8 cellular contexts compared by ENCODE assay signal in the genomic region with DNA sequence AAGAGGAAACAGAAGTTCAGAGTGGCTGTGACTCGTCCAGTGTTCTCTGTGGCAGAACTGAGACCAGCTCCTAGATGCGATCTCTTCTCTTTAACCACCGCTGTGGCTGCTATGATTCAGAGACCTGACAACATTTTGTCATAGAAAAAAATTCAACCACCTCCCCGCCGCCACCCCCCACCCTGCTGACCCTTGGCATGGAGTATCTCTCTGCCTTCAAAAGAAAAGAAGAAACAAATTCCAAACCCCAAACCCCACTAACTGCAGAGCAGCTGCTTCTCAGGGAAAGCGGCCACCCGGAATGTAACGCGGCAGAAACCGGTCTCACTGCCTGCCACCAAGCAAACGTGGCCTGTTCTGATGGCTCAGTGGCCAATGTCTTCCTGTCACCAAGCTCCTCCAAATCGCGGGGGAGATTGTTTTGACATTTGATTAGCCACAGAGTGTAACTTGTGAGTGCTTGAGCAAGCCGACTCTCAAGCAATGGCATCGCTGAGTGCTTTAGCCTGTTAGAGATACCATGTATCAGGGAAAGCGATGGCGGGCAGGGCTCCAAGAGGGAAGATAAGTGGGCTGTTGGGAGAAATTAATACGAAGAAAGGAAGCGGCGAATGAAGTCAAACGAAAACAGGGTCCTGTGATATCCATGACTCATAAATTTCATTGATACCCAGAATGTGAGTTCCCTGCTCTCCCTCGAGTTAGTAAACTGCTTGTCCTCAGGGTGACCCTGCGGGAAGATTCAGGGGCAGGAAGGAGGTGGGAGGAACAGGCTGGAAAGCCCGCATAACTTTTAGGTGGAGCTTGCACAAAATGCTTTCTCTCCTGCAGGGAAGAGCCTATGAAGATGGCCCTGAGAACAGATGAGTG. TPM values are rescaled to one million over a fixed set of nuclear protein-coding genes. Genes with fewer than 3 reads are reported as not detected.
DNase-seq lines count a peak whose midpoint lies in the region; ATAC-seq, FAIRE-seq and TF ChIP-seq lines count a peak whose summit lies in the region.

No MANE protein-coding gene starts in this region.

- TF ChIP-seq RAD21 in GM12878 (IDR thresholded peaks at IDR 0.05; ENCODE audit: insufficient read depth, low read depth, low read length) = no peak

- H3K27ac ChIP-seq in BLaER1 treated with 17β-estradiol and CSF1 and Interleukin-3, amounts not matched to agents 10 nM and 100 nM = peak overlapping the region in 2 of 11 experiments; percentile 33 to 48; a peak in 3 of 22 replicates
- H3K27ac ChIP-seq in GM12878 (ENCODE audit: control insufficient read depth, insufficient read depth) (no peak overlapping the region), WERI-Rb-1 (no peak overlapping the region)

- 0 out of 22 replicates have a peak, but pooled peaks cover 0 to 4% (median 0%) of the 10 kb centered on the region in 11 experiments for H3K9me3 ChIP-seq in BLaER1 treated with 17β-estradiol and CSF1 and Interleukin-3, amounts not matched to agents 10 nM and 100 nM (replicated peaks in 1 of 11)
- H3K9me3 ChIP-seq in GM12878 (replicated peaks; ENCODE audit: control insufficient read depth, insufficient read depth, low read length) (no peaks in the 10 kb centered on the region), WERI-Rb-1 (ENCODE audit: severe bottlenecking) (no peaks in the 10 kb centered on the region)

- no peak for TF ChIP-seq CTCF in GM12878 (IDR thresholded peaks at IDR 0.05 in 2 of 3, conservative IDR thresholded peaks at IDR 0.05 in 1 of 3; ENCODE audit: control insufficient read depth in 2 of 3, extremely low read depth in 1 of 3, insufficient read depth in 1 of 3, low read depth in 3 of 3, low read length in 3 of 3)
- no peak for TF ChIP-seq CTCF in WERI-Rb-1 (IDR thresholded peaks at IDR 0.05; ENCODE audit: low read depth, low read length)

- TF ChIP-seq POLR2A in GM12878 (IDR thresholded peaks at IDR 0.05; ENCODE audit: low read depth, low read length) = no peak

- peak; percentile 58 to 91 for DNase-seq in NOMO-1 (lab: John Stamatoyannopoulos, UW; ENCODE audit: unreplicated experiment in 2 of 2)
- DNase-seq in GM12878 (ENCODE audit: low read depth, low spot score) = no peak
- DNase-seq in non-pigmented ciliary epithelial cell (ENCODE audit: low read depth) = peak; percentile 86
- DNase-seq in hippocampal formation (lab: John Stamatoyannopoulos, UW) = no peak
- DNase-seq in epidermal melanocyte (ENCODE audit: insufficient read length, low spot score) = no peak
- no peak for DNase-seq in WERI-Rb-1

- no peaks in the 10 kb centered on the region for H3K79me2 ChIP-seq in GM12878 (ENCODE audit: control insufficient read depth, insufficient read depth, low read length)

- SMC1A ChIA-PET in GM12878 (lab: Charles Lee; ENCODE audit: uncharacterized antibody, unreplicated experiment) = interaction anchor here (0.7 to 2.8 kb wide), 5 partner anchors 8 to 66 kb away, joined by 3 to 8 read pairs (median 3); no protein-coding TSS in a partner anchor

- intact Hi-C loops in GM12878 (cut with micrococcal nuclease; ENCODE audit: unreplicated experiment) = loop anchor here (5.0 kb wide), 1 partner anchor 45 kb away; a partner anchor contains a TSS

- no peak overlapping the region; a peak in 1 of 22 replicates for H3K9ac ChIP-seq in BLaER1 treated with 17β-estradiol and CSF1 and Interleukin-3, amounts not matched to agents 10 nM and 100 nM
- H3K9ac ChIP-seq in GM12878 (ENCODE audit: control insufficient read depth, insufficient read depth, low read length) = no peak overlapping the region

- CTCF ChIA-PET in GM12878 (lab: Yijun Ruan, JAX) = no interaction called here

- POLR2A ChIA-PET in GM12878 (lab: Charles Lee) = interaction anchor here (1.0 to 3.3 kb wide), 4 partner anchors 10 to 17 kb away, joined by 3 to 14 read pairs (median 4); no protein-coding TSS in a partner anchor

- FAIRE-seq in GM12878 (lab: Jason Lieb, UNC) = no peak

- H3K4me1 ChIP-seq in BLaER1 treated with 17β-estradiol and CSF1 and Interleukin-3, amounts not matched to agents 10 nM and 100 nM = peaks cover 11 to 40% (median 23%) of the 10 kb centered on the region in 10 experiments; a peak in 19 of 20 replicates
- H3K4me1 ChIP-seq in GM12878 (ENCODE audit: control insufficient read depth, insufficient read depth, low read length) = peaks cover 28% of the 10 kb centered on the region

- no peaks in the 10 kb centered on the region for H3K36me3 ChIP-seq in BLaER1 treated with 17β-estradiol and CSF1 and Interleukin-3, amounts not matched to agents 10 nM and 100 nM
- H3K36me3 ChIP-seq in GM12878 (ENCODE audit: control insufficient read depth in 2 of 2, insufficient read depth in 2 of 2, low read length in 1 of 2) = no peaks in the 10 kb centered on the region
- no peaks in the 10 kb centered on the region for H3K36me3 ChIP-seq in WERI-Rb-1

- no peak overlapping the region for H3K4me3 ChIP-seq in BLaER1 treated with 17β-estradiol and CSF1 and Interleukin-3, amounts not matched to agents 10 nM and 100 nM
- no peak overlapping the region for H3K4me3 ChIP-seq in GM12878
- H3K4me3 ChIP-seq in WERI-Rb-1 (ENCODE audit: low read depth, low read length) = no peak overlapping the region

- no peak overlapping the region for H2AFZ ChIP-seq in GM12878 (ENCODE audit: control insufficient read depth, low read depth, low read length)

- 67% methylated on average over 24 of the region's 24 CpGs for WGBS in GM12878 (ENCODE audit: insufficient coverage, insufficient replicate concordance, low lambda C conversion rate, missing lambda C conversion rate)

- peak overlapping the region in 6 of 11 experiments; percentile 18 to 83 (median 75); a peak in 11 of 22 replicates for H3K4me2 ChIP-seq in BLaER1 treated with 17β-estradiol and CSF1 and Interleukin-3, amounts not matched to agents 10 nM and 100 nM
- H3K4me2 ChIP-seq in GM12878 (ENCODE audit: control insufficient read depth, insufficient read depth) = no peak overlapping the region

- peak; percentile 33 for ATAC-seq in GM12878
- ATAC-seq in HG03108 (IDR thresholded peaks at IDR 0.05; ENCODE audit: unreplicated experiment) = no peak

- TF ChIP-seq EP300 in GM12878 (IDR thresholded peaks at IDR 0.05; ENCODE audit: borderline replicate concordance in 1 of 2, control insufficient read depth in 1 of 2, low read depth in 2 of 2, low read length in 2 of 2) = no peak

- H4K20me1 ChIP-seq in BLaER1 treated with 17β-estradiol and CSF1 and Interleukin-3, amounts not matched to agents 10 nM and 100 nM = peaks cover 0 to 14% (median 0%) of the 10 kb centered on the region in 11 experiments; a peak in 5 of 22 replicates
- no peaks in the 10 kb centered on the region for H4K20me1 ChIP-seq in GM12878 (ENCODE audit: control insufficient read depth, insufficient read depth)

- BruUV-seq in GM12878 (replicated peaks; lab: Mats Ljungman, UMichigan) = no TSS peak

- in situ Hi-C loops in GM12878 (cut with MboI) = no loop called here

- peaks cover 0 to 38% (median 0%) of the 10 kb centered on the region in 11 experiments; a peak in 7 of 22 replicates for H3K27me3 ChIP-seq in BLaER1 treated with 17β-estradiol and CSF1 and Interleukin-3, amounts not matched to agents 10 nM and 100 nM
- H3K27me3 ChIP-seq in GM12878 (replicated peaks in 1 of 2; ENCODE audit: control insufficient read depth in 2 of 2, insufficient read depth in 2 of 2, low read length in 1 of 2) (no peaks in the 10 kb centered on the region), WERI-Rb-1 (ENCODE audit: insufficient read depth, low read depth, severe bottlenecking) (no peaks in the 10 kb centered on the region)

- RAD21 ChIA-PET in GM12878 (lab: Charles Lee; ENCODE audit: unreplicated experiment) = interaction anchor here (2.0 to 4.1 kb wide), 5 partner anchors 16 to 128 kb away, joined by 6 to 51 read pairs (median 8); no protein-coding TSS in a partner anchor

TF ChIP-seq in GM12878, 131 proteins besides CTCF, POLR2A, EP300 and RAD21:
- TF ChIP-seq IKZF2 (IDR thresholded peaks at IDR 0.05) = 0 out of 4 replicates have a peak, but pooled peaks have one; percentile 3 to 14
- TF ChIP-seq IRF4 (IDR thresholded peaks at IDR 0.05; ENCODE audit: low read depth, low read length) = 0 out of 2 replicates have a peak, but pooled peaks have one; percentile 36
- TF ChIP-seq ZNF207 (IDR thresholded peaks at IDR 0.05; ENCODE audit: borderline replicate concordance) = no peak
- TF ChIP-seq NFIC (IDR thresholded peaks at IDR 0.05; ENCODE audit: low read depth, low read length) = 0 out of 2 replicates have a peak, but pooled peaks have one; percentile 15
- TF ChIP-seq SPI1 (IDR thresholded peaks at IDR 0.05; ENCODE audit: borderline replicate concordance, insufficient read depth, low read depth, low read length) = peak; percentile 13; the same call in 1 of the 2 replicates
- peak; percentile 53; the same call in 1 of the 2 replicates for TF ChIP-seq RUNX3 (IDR thresholded peaks at IDR 0.05; ENCODE audit: low read length)
- TF ChIP-seq NFYA (IDR thresholded peaks at IDR 0.05; ENCODE audit: borderline replicate concordance, low read depth, low read length) = no peak

RNA-seq across cellular contexts. Expression of a gene that starts 44.8 kb away (rescaled TPM):
- 56.1 and 56.3 TPM in 2 replicates for total RNA-seq in GM12878 (2013; cell fraction: nucleolus; rRNA removed)
- total RNA-seq in GM12878 (2014; rRNA removed) (20.3 and 21.9 TPM in 2 replicates), GM12878 (2014; rRNA removed; fragmentation: Illumina TruSeq; extraction: Trizol) (8.7 and 9.2 TPM in 2 replicates), GM12878 (2021) (56.3 and 65.5 TPM in 2 replicates)
- 34.4 TPM for polyA plus RNA-seq in GM12878 (2011; ENCODE audit: low read depth)
- polyA plus RNA-seq in GM12878 (2011; rRNA removed) (5.3 and 8.7 TPM in 2 replicates), GM12878 (2014; fragmentation: Illumina TruSeq; extraction: Trizol) (4.6 and 9.7 TPM in 2 replicates), GM12878 (2014; fragmentation: Nextera tagmentation; extraction: Ambion mirVana) (1 to 10 TPM; 1.2 to 2.2 TPM), GM12878 (2014; rRNA removed) (23.6 and 28.3 TPM in 2 replicates), GM12878 (2016; fragmentation: Nextera tagmentation; extraction: Ambion mirVana) (10 to 100 TPM in 1 of 2 experiments, 1 to 10 TPM in 1; 9.6 to 10.0 TPM)
- 12.5 and 15.1 TPM in 2 replicates for polyA plus RNA-seq in GM12878 (2011; cell fraction: cytosol; rRNA removed)
- 58.8 and 68.9 TPM in 2 replicates for polyA plus RNA-seq in GM12878 (2011; cell fraction: nucleus; rRNA removed)
- 27.1 and 45.9 TPM in 2 replicates for polyA plus RNA-seq in GM12878 (2012)
- polyA minus RNA-seq in GM12878 (2011; rRNA and poly(A)+ RNA removed) = 35.7 and 39.9 TPM in 2 replicates
- polyA minus RNA-seq in GM12878 (2011; cell fraction: cytosol; rRNA and poly(A)+ RNA removed) = 14.1 and 25.1 TPM in 2 replicates
- polyA minus RNA-seq in GM12878 (2011; cell fraction: nucleus; rRNA and poly(A)+ RNA removed) = 34.3 and 66.5 TPM in 2 replicates

Comparison
In these comparisons a context has a peak if more than half of its experiments do, and no peak if none do; other contexts are left out.
1. DNase-seq: peak in NOMO-1 (2 of 2) and non-pigmented ciliary epithelial cell (single experiment); none in GM12878 (single experiment), hippocampal formation (0 of 2), epidermal melanocyte (single experiment) and WERI-Rb-1 (single experiment).